In the genomic region with DNA sequence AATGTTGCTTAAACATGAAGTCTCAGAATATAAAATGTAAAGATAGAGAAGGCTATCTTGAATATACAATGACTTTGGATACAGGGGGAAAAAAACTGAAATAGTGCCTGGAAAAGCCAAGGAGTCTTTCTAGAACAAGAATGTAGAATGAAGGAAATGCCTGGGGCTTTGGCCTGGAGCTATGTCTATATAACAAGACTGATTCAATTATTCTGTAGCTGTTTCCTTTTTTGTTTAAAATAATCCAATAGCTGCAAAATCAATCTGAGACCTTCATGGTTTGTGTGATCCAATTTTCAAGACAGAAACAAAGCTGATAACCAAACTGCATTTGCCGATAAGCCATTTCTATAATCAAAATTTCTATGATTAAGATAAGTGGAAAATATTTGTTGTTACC, we compare ENCODE assay signal across 21 cellular contexts.
DNase-seq lines count a peak whose midpoint lies in the region; ATAC-seq and TF ChIP-seq lines count a peak whose summit lies in the region.
"Had no signal": no experiment of that assay in that cellular context is flagged by ENCODE, and none has a peak within 500 bp of the region (broad histone marks: within the 10 kb centered on the region; RNA-seq: fewer than 3 reads in every experiment).

No MANE protein-coding gene starts in this region.

- no peak overlapping the region for H4K91ac ChIP-seq in trophoblast cell (ENCODE audit: low read depth, low read length)

- intact Hi-C loops in PC-3 (cut with micrococcal nuclease): loop anchor here (5.0 to 10.0 kb wide), 3 partner anchors 54 to 311 kb away; no protein-coding TSS in a partner anchor
- intact Hi-C loops in CD14-positive monocyte (cut with micrococcal nuclease): no loop called here

- TF ChIP-seq EP300 in SK-N-SH (IDR thresholded peaks at IDR 0.05; ENCODE audit: borderline replicate concordance in 1 of 2, low read depth in 1 of 2, low read length in 1 of 2): peak in 1 of 2 experiments; percentile 61; a peak in 1 of 4 replicates

- WGBS in SK-N-SH (ENCODE audit: low lambda C conversion rate): 74% methylated on average over 1 of the region's 1 CpG
- WGBS in trophoblast cell (ENCODE audit: extremely low coverage, insufficient coverage, insufficient read length): no CpG with 5 or more reads among the region's 1 CpG

- H3K9me3 Mint-ChIP-seq in mesothelial cell of epicardium (peaks cover 8% of the 10 kb centered on the region), CD14-positive monocyte (peaks cover 9 to 28% (median 11%) of the 10 kb centered on the region in 7 donors)

- H3K27ac ChIP-seq in SK-N-SH (ENCODE audit: low read depth in 2 of 2, low read length in 1 of 2) (peak overlapping the region; percentile 72 to 78; a peak in 3 of 4 replicates), PC-3 (ENCODE audit: low read length) (peak overlapping the region; percentile 98), trophoblast cell (ENCODE audit: low read depth, low read length) (no peak overlapping the region)
- H3K27ac ChIP-seq: 22Rv1; A549; BLaER1 treated with 17β-estradiol and CSF1 and Interleukin-3, amounts not matched to agents 10 nM and 100 nM; C4-2B had no signal

- ATAC-seq in SK-N-SH treated with all-trans-retinoic acid at 6 μM for 48 hours (no peak; the same call in 2 of the 3 replicates), PC-3 (no peak), HG02840 (IDR thresholded peaks at IDR 0.05; ENCODE audit: low FRiP score, unreplicated experiment) (no peak)

- no peaks in the 10 kb centered on the region for H3K79me1 ChIP-seq in trophoblast cell (ENCODE audit: low read length)

- H3K79me2 ChIP-seq in SK-N-SH (ENCODE audit: insufficient read depth) (no peaks in the 10 kb centered on the region), PC-3 (ENCODE audit: low read length) (no peaks in the 10 kb centered on the region), trophoblast cell (ENCODE audit: control insufficient read depth, insufficient read depth, low read length, poor library complexity) (no peaks in the 10 kb centered on the region)

- POLR2A ChIA-PET in SK-N-SH (lab: Yijun Ruan, JAX) (no interaction called here), PC-3 (lab: Charles Lee; ENCODE audit: unreplicated experiment) (no interaction called here)

- H3K4me1 Mint-ChIP-seq in mesothelial cell of epicardium: peaks cover 30% of the 10 kb centered on the region
- H3K4me1 Mint-ChIP-seq in CD14-positive monocyte: no peaks in the 10 kb centered on the region
- H3K4me1 Mint-ChIP-seq: CD4-positive, alpha-beta memory T cell; CD4-positive, CD25-positive, alpha-beta regulatory T cell; CD8-positive, alpha-beta memory T cell had no signal

- H3K14ac ChIP-seq in trophoblast cell (ENCODE audit: low read length): no peak overlapping the region

- no peak overlapping the region for H4K12ac ChIP-seq in trophoblast cell (ENCODE audit: low read depth, low read length)

- H3K18ac ChIP-seq in trophoblast cell (ENCODE audit: low read length): no peak overlapping the region

- no peak overlapping the region for H3K4me3 ChIP-seq in SK-N-SH (ENCODE audit: low read depth in 2 of 2, low read length in 1 of 2)
- no peak overlapping the region for H3K4me3 ChIP-seq in PC-3 (ENCODE audit: low read length)
- no peak overlapping the region for H3K4me3 ChIP-seq in trophoblast cell (ENCODE audit: low read depth, low read length)
- H3K4me3 ChIP-seq: A549; BLaER1 treated with 17β-estradiol and CSF1 and Interleukin-3, amounts not matched to agents 10 nM and 100 nM had no signal

- no peak overlapping the region for H3K4me2 ChIP-seq in SK-N-SH
- peak overlapping the region; percentile 47 for H3K4me2 ChIP-seq in PC-3 (ENCODE audit: low read length)
- H3K4me2 ChIP-seq in trophoblast cell (ENCODE audit: low read length): no peak overlapping the region
- H3K4me2 ChIP-seq: BLaER1 treated with 17β-estradiol and CSF1 and Interleukin-3, amounts not matched to agents 10 nM and 100 nM had no signal

- H2BK5ac ChIP-seq in trophoblast cell (ENCODE audit: low read depth, low read length, poor library complexity): no peak overlapping the region

- H3K36me3 Mint-ChIP-seq in mesothelial cell of epicardium (no peaks in the 10 kb centered on the region), CD14-positive monocyte (no peaks in the 10 kb centered on the region)
- H3K36me3 Mint-ChIP-seq: CD4-positive, alpha-beta memory T cell; CD4-positive, CD25-positive, alpha-beta regulatory T cell; CD8-positive, alpha-beta memory T cell had no signal

- H2BK12ac ChIP-seq in trophoblast cell (ENCODE audit: low read length): no peak overlapping the region

- H2AFZ ChIP-seq in SK-N-SH (ENCODE audit: low read depth) (no peak overlapping the region; the same call in 1 of the 2 replicates), PC-3 (ENCODE audit: low read length) (no peak overlapping the region), trophoblast cell (ENCODE audit: insufficient read depth, low read length, poor library complexity) (no peak overlapping the region)

- H3K9me2 ChIP-seq in SK-N-SH (no peaks in the 10 kb centered on the region), PC-3 (replicated peaks; ENCODE audit: low read length) (no peaks in the 10 kb centered on the region)

- H3K27me3 ChIP-seq in SK-N-SH (ENCODE audit: insufficient read depth): no peaks in the 10 kb centered on the region
- no peaks in the 10 kb centered on the region for H3K27me3 ChIP-seq in PC-3 (ENCODE audit: low read length)
- H3K27me3 ChIP-seq in trophoblast cell (ENCODE audit: insufficient read depth, low read length): no peaks in the 10 kb centered on the region
- H3K27me3 ChIP-seq: BLaER1 treated with 17β-estradiol and CSF1 and Interleukin-3, amounts not matched to agents 10 nM and 100 nM had no signal

- no TSS peak for BruUV-seq in PC-3 (replicated peaks; lab: Mats Ljungman, UMichigan)

- no peak overlapping the region for H2AK5ac ChIP-seq in trophoblast cell (ENCODE audit: low read length)

- CTCF ChIA-PET in SK-N-SH (lab: Yijun Ruan, JAX): interaction anchor here (1.0 to 1.2 kb wide), 2 partner anchors 12 to 22 kb away, joined by 3 read pairs; no protein-coding TSS in a partner anchor
- CTCF ChIA-PET in PC-3 (lab: Charles Lee): no interaction called here

- H3K9ac ChIP-seq in SK-N-SH: no peak overlapping the region
- peak overlapping the region; percentile 65 for H3K9ac ChIP-seq in PC-3 (ENCODE audit: low read length)
- H3K9ac ChIP-seq in trophoblast cell (ENCODE audit: low read length): no peak overlapping the region
- H3K9ac ChIP-seq: BLaER1 treated with 17β-estradiol and CSF1 and Interleukin-3, amounts not matched to agents 10 nM and 100 nM had no signal

- no peak overlapping the region for H2BK120ac ChIP-seq in trophoblast cell (ENCODE audit: insufficient read depth, low read length, poor library complexity)

- H3F3A ChIP-seq in SK-N-SH (replicated peaks; ENCODE audit: insufficient read depth): peaks cover 17% of the 10 kb centered on the region
- peaks cover 12% of the 10 kb centered on the region for H3F3A ChIP-seq in PC-3 (ENCODE audit: low read length, unreplicated experiment)

- H3K4me3 Mint-ChIP-seq in mesothelial cell of epicardium (no peak overlapping the region), CD14-positive monocyte (no peak overlapping the region)
- H3K4me3 Mint-ChIP-seq: CD4-positive, alpha-beta memory T cell; CD4-positive, CD25-positive, alpha-beta regulatory T cell; CD8-positive, alpha-beta memory T cell had no signal

- H4K20me1 ChIP-seq in SK-N-SH (ENCODE audit: insufficient read depth) (no peaks in the 10 kb centered on the region), PC-3 (ENCODE audit: low read length) (no peaks in the 10 kb centered on the region)
- H4K20me1 ChIP-seq: BLaER1 treated with 17β-estradiol and CSF1 and Interleukin-3, amounts not matched to agents 10 nM and 100 nM had no signal

- no peak overlapping the region for H3K23ac ChIP-seq in trophoblast cell (ENCODE audit: low read length)

- DNase-seq in SK-N-SH (no peak), PC-3 (no peak), mesothelial cell of epicardium (ENCODE audit: low spot score in 2 of 2, unreplicated experiment in 2 of 2) (no peak), trophoblast cell (peak; percentile 28 to 73), iPS-NIHi11 (ENCODE audit: low spot score) (no peak), CD14-positive monocyte (ENCODE audit: low spot score) (no peak)
- DNase-seq: ACHN; CD4-positive, alpha-beta memory T cell; CD4-positive, CD25-positive, alpha-beta regulatory T cell; CD8-positive, alpha-beta memory T cell; COR-L47; DMS 273 treated with DMSO at 0.1 percent for 48 hours; DMS79; DND-41; GF-D8 had no signal

- H3K9me3 ChIP-seq in SK-N-SH (no peaks in the 10 kb centered on the region), PC-3 (ENCODE audit: low read length) (no peaks in the 10 kb centered on the region), trophoblast cell (ENCODE audit: insufficient read depth, low read depth, low read length) (no peaks in the 10 kb centered on the region)
- H3K9me3 ChIP-seq: A549 had no signal

- TF ChIP-seq RAD21 in SK-N-SH (IDR thresholded peaks at IDR 0.05; ENCODE audit: low read length): no peak; the same call in 1 of the 2 replicates

- peak overlapping the region; percentile 10 for H3K27ac Mint-ChIP-seq in mesothelial cell of epicardium
- H3K27ac Mint-ChIP-seq in CD14-positive monocyte: no peak overlapping the region
- H3K27ac Mint-ChIP-seq: CD4-positive, alpha-beta memory T cell; CD4-positive, CD25-positive, alpha-beta regulatory T cell; CD8-positive, alpha-beta memory T cell had no signal

- TF ChIP-seq CTCF in SK-N-SH (IDR thresholded peaks at IDR 0.05) (no peak), PC-3 (conservative IDR thresholded peaks at IDR 0.05; ENCODE audit: low read depth, low read length) (no peak), mesothelial cell of epicardium (IDR thresholded peaks at IDR 0.05; ENCODE audit: unreplicated experiment) (no peak), CD14-positive monocyte (IDR thresholded peaks at IDR 0.05) (no peak)

- no peak overlapping the region for H4K8ac ChIP-seq in trophoblast cell (ENCODE audit: low read depth, low read length)

- no peaks in the 10 kb centered on the region for H3K36me3 ChIP-seq in SK-N-SH (replicated peaks in 1 of 2; ENCODE audit: control insufficient read depth in 1 of 2, insufficient read depth in 2 of 2, low read length in 1 of 2)
- H3K36me3 ChIP-seq in PC-3 (ENCODE audit: low read depth, low read length): no peaks in the 10 kb centered on the region
- no peaks in the 10 kb centered on the region for H3K36me3 ChIP-seq in trophoblast cell (ENCODE audit: control insufficient read depth in 1 of 2, insufficient read depth in 2 of 2, low read length in 2 of 2)
- H3K36me3 ChIP-seq: BLaER1 treated with 17β-estradiol and CSF1 and Interleukin-3, amounts not matched to agents 10 nM and 100 nM had no signal

- no peaks in the 10 kb centered on the region for H3K27me3 Mint-ChIP-seq in mesothelial cell of epicardium (ENCODE audit: low read depth)
- H3K27me3 Mint-ChIP-seq in CD14-positive monocyte (ENCODE audit: low read depth in 3 of 3): peaks cover 0 to 2% (median 0%) of the 10 kb centered on the region in 3 donors
- H3K27me3 Mint-ChIP-seq: CD4-positive, CD25-positive, alpha-beta regulatory T cell; CD8-positive, alpha-beta memory T cell had no signal

- H3K4ac ChIP-seq in trophoblast cell (ENCODE audit: low read depth, low read length): no peak overlapping the region

- H3K4me1 ChIP-seq in SK-N-SH (ENCODE audit: control insufficient read depth in 1 of 2, insufficient read depth in 2 of 2, low read depth in 1 of 2, low read length in 1 of 2) (peaks cover 11 to 16% of the 10 kb centered on the region in 2 experiments), PC-3 (ENCODE audit: insufficient read depth, low read length) (peaks cover 38% of the 10 kb centered on the region), trophoblast cell (ENCODE audit: control insufficient read depth in 1 of 2, insufficient read depth in 2 of 2, low read length in 2 of 2) (peaks cover 2 to 4% of the 10 kb centered on the region in 2 experiments)

Comparison
In these comparisons a context has a peak if more than half of its experiments do, and no peak if none do; other contexts are left out.
1. DNase-seq: peak in trophoblast cell (2 of 2); none in SK-N-SH (single experiment), PC-3 (single experiment), mesothelial cell of epicardium (0 of 2), iPS-NIHi11 (single experiment) and CD14-positive monocyte (single experiment).